Comparison of ENCODE assay signal across 13 cellular contexts in the genomic region with DNA sequence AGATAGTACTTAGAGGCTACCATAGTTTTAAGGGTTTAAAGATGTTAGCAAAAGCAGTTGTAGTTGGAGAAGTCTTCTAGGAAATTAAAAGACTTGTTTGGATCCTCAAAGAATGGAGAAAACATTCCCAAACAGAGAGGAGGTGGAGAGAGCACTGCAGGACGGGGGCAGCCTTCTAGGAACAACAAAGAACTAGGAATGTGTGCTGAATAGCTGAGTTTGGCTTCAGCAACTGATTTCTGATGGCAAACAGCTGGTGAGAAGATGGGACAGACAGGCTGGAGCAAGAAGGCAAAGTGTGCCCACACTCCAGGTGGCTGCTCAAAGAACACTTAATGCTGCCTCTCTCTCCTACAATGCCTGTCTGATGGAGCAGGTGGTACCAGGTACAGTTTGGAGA.
A peak's percentile ranks its signal among the peaks of the same experiment; 100 is the strongest.
DNase-seq lines count a peak whose midpoint lies in the region; TF ChIP-seq lines count a peak whose summit lies in the region.
"Had no signal": no experiment of that assay in that cellular context is flagged by ENCODE, and none has a peak within 500 bp of the region (broad histone marks: within the 10 kb centered on the region; RNA-seq: fewer than 3 reads in every experiment).

No MANE protein-coding gene starts in this region.

- no peak overlapping the region for H4K8ac ChIP-seq in neuronal stem cell (ENCODE audit: low read depth, low read length)

- peaks cover 10% of the 10 kb centered on the region for H3K4me1 ChIP-seq in HUES48 (ENCODE audit: control insufficient read depth, insufficient read depth, low read length)
- peaks cover 14% of the 10 kb centered on the region for H3K4me1 ChIP-seq in endodermal cell (ENCODE audit: control insufficient read depth, insufficient read depth, low read length)
- no peaks in the 10 kb centered on the region for H3K4me1 ChIP-seq in neuronal stem cell (ENCODE audit: control insufficient read depth in 2 of 2, insufficient read depth in 1 of 2, low read depth in 1 of 2, low read length in 2 of 2)
- H3K4me1 ChIP-seq: A549, BE2C had no signal

- no peak overlapping the region for H3K4me2 ChIP-seq in neuronal stem cell (ENCODE audit: insufficient read depth, low read length, poor library complexity, severe bottlenecking)
- H3K4me2 ChIP-seq: A549 had no signal

- H3K36me3 ChIP-seq in HUES48 (ENCODE audit: control insufficient read depth, insufficient read depth, low read length) (no peaks in the 10 kb centered on the region; the same call in 1 of the 2 replicates), endodermal cell (ENCODE audit: control insufficient read depth, insufficient read depth, low read length) (no peaks in the 10 kb centered on the region), neuronal stem cell (replicated peaks in 1 of 2; ENCODE audit: control insufficient read depth in 2 of 2, insufficient read depth in 2 of 2, low read length in 2 of 2) (no peaks in the 10 kb centered on the region)
- H3K36me3 ChIP-seq: BE2C had no signal

- H3K27ac Mint-ChIP-seq in endodermal cell: no peak overlapping the region
- H3K27ac Mint-ChIP-seq: CD4-positive, alpha-beta memory T cell had no signal

- no peak overlapping the region for H4K91ac ChIP-seq in neuronal stem cell (ENCODE audit: low read depth, low read length, poor library complexity)

- TF ChIP-seq CTCF in endodermal cell (conservative IDR thresholded peaks at IDR 0.05): no peak

- H3K36me3 Mint-ChIP-seq in endodermal cell (ENCODE audit: low read depth): peaks cover 12% of the 10 kb centered on the region
- H3K36me3 Mint-ChIP-seq: CD4-positive, alpha-beta memory T cell had no signal

- no peak overlapping the region for H2BK120ac ChIP-seq in neuronal stem cell (ENCODE audit: low read depth, low read length)

- peaks cover 5% of the 10 kb centered on the region; the same call in 1 of the 2 replicates for H3K9me3 ChIP-seq in HUES48 (ENCODE audit: control insufficient read depth, insufficient read depth, low read length)
- H3K9me3 ChIP-seq in endodermal cell (ENCODE audit: control insufficient read depth, low read length): peaks cover 32% of the 10 kb centered on the region
- H3K9me3 ChIP-seq in neuronal stem cell (replicated peaks in 1 of 2; ENCODE audit: control insufficient read depth in 2 of 2, insufficient read depth in 1 of 2, low read depth in 1 of 2, low read length in 2 of 2): no peaks in the 10 kb centered on the region
- H3K9me3 ChIP-seq: A549, BE2C had no signal

- no peak overlapping the region for H3K14ac ChIP-seq in neuronal stem cell (ENCODE audit: low read length)

- intact Hi-C loops in posterior cingulate gyrus (cut with DNase I): no loop called here

- H2BK15ac ChIP-seq in neuronal stem cell (ENCODE audit: low read length): no peak overlapping the region

- peaks cover 25% of the 10 kb centered on the region for H3K9me3 Mint-ChIP-seq in endodermal cell

- H2BK12ac ChIP-seq in neuronal stem cell (ENCODE audit: low read length): no peak overlapping the region

- H2AFZ ChIP-seq in neuronal stem cell (ENCODE audit: low read length): peak overlapping the region; percentile 18

- H3K4ac ChIP-seq in neuronal stem cell (ENCODE audit: low read length): no peak overlapping the region

- H3K79me1 ChIP-seq in neuronal stem cell (ENCODE audit: low read depth, low read length): no peaks in the 10 kb centered on the region

- no peak overlapping the region for H3K4me3 Mint-ChIP-seq in endodermal cell
- H3K4me3 Mint-ChIP-seq: CD4-positive, alpha-beta memory T cell had no signal

- H3K9ac ChIP-seq in HUES48 (ENCODE audit: low read depth, low read length) (no peak overlapping the region), endodermal cell (ENCODE audit: extremely low read depth, low read length, poor library complexity, severe bottlenecking) (no peak overlapping the region), neuronal stem cell (ENCODE audit: low read depth, low read length, poor library complexity) (no peak overlapping the region)

- WGBS in endodermal cell (ENCODE audit: insufficient coverage in 1 of 2, insufficient read length in 1 of 2), 2 experiments: 33 to 45% methylated on average over 1 of the region's 1 CpG
- no CpG with 5 or more reads among the region's 1 CpG for WGBS in neuronal stem cell (ENCODE audit: extremely low coverage in 2 of 2, insufficient read length in 2 of 2, insufficient replicate concordance in 1 of 2), 2 donors

- peaks cover 30% of the 10 kb centered on the region for H3K4me1 Mint-ChIP-seq in endodermal cell
- H3K4me1 Mint-ChIP-seq: CD4-positive, alpha-beta memory T cell had no signal

- no peak overlapping the region for H2BK5ac ChIP-seq in neuronal stem cell (ENCODE audit: low read length)

- no peak overlapping the region for H2AK5ac ChIP-seq in neuronal stem cell (ENCODE audit: low read depth, low read length)

- H3K27me3 ChIP-seq in HUES48 (ENCODE audit: control insufficient read depth, insufficient read depth, low read length) (no peaks in the 10 kb centered on the region), endodermal cell (ENCODE audit: control insufficient read depth, insufficient read depth, low read length, poor library complexity, severe bottlenecking) (no peaks in the 10 kb centered on the region), neuronal stem cell (ENCODE audit: control insufficient read depth in 3 of 3, insufficient read depth in 3 of 3, low read depth in 1 of 3, low read length in 3 of 3) (no peaks in the 10 kb centered on the region)
- H3K27me3 ChIP-seq: BE2C had no signal

- DNase-seq in endodermal cell (peak; percentile 59), iPS-NIHi11 (ENCODE audit: low spot score) (peak; percentile 13), neuronal stem cell (ENCODE audit: low spot score) (peak; percentile 24), germinal center (ENCODE audit: low spot score) (no peak), posterior cingulate gyrus (no peak)
- no peak for DNase-seq in activated CD8-positive, alpha-beta memory T cell treated with anti-CD3 and anti-CD28 coated beads for 24 hours
- DNase-seq: BE2C; CD4-positive, alpha-beta memory T cell; COR-L47; DMS53 had no signal

- peak overlapping the region; percentile 11 for H3K27ac ChIP-seq in HUES48 (ENCODE audit: low read depth, low read length)
- H3K27ac ChIP-seq in endodermal cell (ENCODE audit: low read depth, low read length): no peak overlapping the region
- H3K27ac ChIP-seq in neuronal stem cell (replicated peaks; ENCODE audit: low read length): peak overlapping the region; percentile 55
- H3K27ac ChIP-seq: A549, C4-2B had no signal

- H3K18ac ChIP-seq in neuronal stem cell (ENCODE audit: low read length): no peak overlapping the region

- no peak overlapping the region for H3K23ac ChIP-seq in neuronal stem cell (ENCODE audit: low read depth, low read length, poor library complexity)

- H3K4me3 ChIP-seq in HUES48 (ENCODE audit: low read depth, low read length) (no peak overlapping the region), endodermal cell (ENCODE audit: low read length) (no peak overlapping the region), neuronal stem cell (ENCODE audit: low read length in 2 of 2) (no peak overlapping the region)
- H3K4me3 ChIP-seq: A549 had no signal

- H3K27me3 Mint-ChIP-seq in endodermal cell (ENCODE audit: insufficient read depth): peaks cover 3% of the 10 kb centered on the region
- H3K27me3 Mint-ChIP-seq: CD4-positive, alpha-beta memory T cell had no signal

Comparison
In these comparisons a context has a peak if more than half of its experiments do, and no peak if none do; other contexts are left out.
1. DNase-seq: peak in endodermal cell (single experiment), iPS-NIHi11 (single experiment) and neuronal stem cell (single experiment); none in germinal center (single experiment), posterior cingulate gyrus (0 of 10) and activated CD8-positive, alpha-beta memory T cell treated with anti-CD3 and anti-CD28 coated beads for 24 hours (single experiment).